Comparison of ENCODE assay signal across 8 cellular contexts in genomic region chr17:42194133-42194899, GRCh38. TPM values are rescaled to one million over a fixed set of nuclear protein-coding genes. Genes with fewer than 3 reads are reported as not detected.
DNase-seq lines count a peak whose midpoint lies in the region; ATAC-seq and TF ChIP-seq lines count a peak whose summit lies in the region.

Gene GHDC (minus strand): TSS chr17:42194494. CDS start chr17:42193581, 913 bp downstream.

- ATAC-seq in GM19351 (IDR thresholded peaks at IDR 0.05; ENCODE audit: unreplicated experiment) = peak; percentile 83
- ATAC-seq in activated CD8-positive, alpha-beta memory T cell treated with anti-CD3 and anti-CD28 coated beads, Interleukin-2, amount 10 ng/mL, durations not matched to agents 7 days and 5 days = peak; percentile 99

- peaks cover 20% of the 10 kb centered on the region for H3K4me1 Mint-ChIP-seq in activated CD8-positive, alpha-beta memory T cell treated with anti-CD3 and anti-CD28 coated beads, Interleukin-2, amount 10 ng/mL, durations not matched to agents 7 days and 5 days
- peaks cover 9% of the 10 kb centered on the region for H3K4me1 Mint-ChIP-seq in endothelial cell (ENCODE audit: unreplicated experiment)

- no peaks in the 10 kb centered on the region for H3K27me3 ChIP-seq in HL-60 (ENCODE audit: insufficient read depth, poor library complexity, severe bottlenecking)

- peak within 1 kb of the TSS; percentile 83 for H3K27ac ChIP-seq in HL-60 (replicated peaks)

- no peaks in the 10 kb centered on the region for H3K9me3 Mint-ChIP-seq in activated CD8-positive, alpha-beta memory T cell treated with anti-CD3 and anti-CD28 coated beads, Interleukin-2, amount 10 ng/mL, durations not matched to agents 7 days and 5 days (ENCODE audit: low read depth)
- no peaks in the 10 kb centered on the region for H3K9me3 Mint-ChIP-seq in endothelial cell (ENCODE audit: unreplicated experiment)

- DNase-seq in C1 segment of cervical spinal cord (lab: John Stamatoyannopoulos, UW) (peak in 13 of 14 donors; percentile 55 to 86 (median 81)), HL-60 (ENCODE audit: low read depth in 1 of 2, low spot score in 1 of 2) (peak; percentile 69 to 92), NOMO-1 treated with dmso at 0.1 percent for 144 hours (lab: John Stamatoyannopoulos, UW; ENCODE audit: unreplicated experiment) (peak; percentile 89), endothelial cell (ENCODE audit: low spot score) (peak; percentile 48), middle frontal gyrus (ENCODE audit: extremely low spot score, low spot score) (peak; percentile 72)
- DNase-seq in activated CD8-positive, alpha-beta memory T cell treated with anti-CD3 and anti-CD28 coated beads, Interleukin-2, amount 10 ng/mL, durations not matched to agents 7 days and 5 days = peak; percentile 92
- peak; percentile 61 to 63 for DNase-seq in stimulated activated CD8-positive, alpha-beta memory T cell treated with anti-CD3 and anti-CD28 coated beads, Interleukin-2, amount 100 ng/mL, for 1 hour (ENCODE audit: low read depth in 2 of 2)

- peaks cover 1% of the 10 kb centered on the region for H3K36me3 Mint-ChIP-seq in activated CD8-positive, alpha-beta memory T cell treated with anti-CD3 and anti-CD28 coated beads, Interleukin-2, amount 10 ng/mL, durations not matched to agents 7 days and 5 days
- H3K36me3 Mint-ChIP-seq in endothelial cell (ENCODE audit: low read depth, unreplicated experiment) = no peaks in the 10 kb centered on the region

- H3K4me3 Mint-ChIP-seq in activated CD8-positive, alpha-beta memory T cell treated with anti-CD3 and anti-CD28 coated beads, Interleukin-2, amount 10 ng/mL, durations not matched to agents 7 days and 5 days = peak within 1 kb of the TSS; percentile 95
- peak within 1 kb of the TSS; percentile 56 for H3K4me3 Mint-ChIP-seq in endothelial cell (ENCODE audit: unreplicated experiment)

- TF ChIP-seq CTCF in HL-60 (IDR thresholded peaks at IDR 0.05; ENCODE audit: insufficient read depth, low read length) (no peak), endothelial cell (IDR thresholded peaks at IDR 0.05; ENCODE audit: unreplicated experiment) (no peak)

- H3K27me3 Mint-ChIP-seq in activated CD8-positive, alpha-beta memory T cell treated with anti-CD3 and anti-CD28 coated beads, Interleukin-2, amount 10 ng/mL, durations not matched to agents 7 days and 5 days = no peaks in the 10 kb centered on the region
- H3K27me3 Mint-ChIP-seq in endothelial cell (ENCODE audit: unreplicated experiment) = peaks cover 15% of the 10 kb centered on the region

- H3K4me3 ChIP-seq in HL-60 (replicated peaks; ENCODE audit: insufficient read depth, low read length) = peak within 1 kb of the TSS; percentile 67

- CTCF ChIA-PET in activated CD8-positive, alpha-beta memory T cell treated with anti-CD3 and anti-CD28 coated beads, Interleukin-2, amount 10 ng/mL, durations not matched to agents 7 days and 5 days (lab: Charles Lee) = interaction anchor here (0.7 to 4.0 kb wide), 12 partner anchors 8 to 408 kb away, joined by 3 to 26 read pairs (median 4); partner anchors contain the start of genes HCRT, JUP, KCNH4 and NKIRAS2

- H3K27ac Mint-ChIP-seq in activated CD8-positive, alpha-beta memory T cell treated with anti-CD3 and anti-CD28 coated beads, Interleukin-2, amount 10 ng/mL, durations not matched to agents 7 days and 5 days = peak within 1 kb of the TSS; percentile 92
- H3K27ac Mint-ChIP-seq in endothelial cell (ENCODE audit: unreplicated experiment) = peak within 1 kb of the TSS; percentile 84

RNA-seq across cellular contexts. Expression of gene GHDC, which starts in this region (rescaled TPM):
- 10 to 100 TPM; 17.0 to 18.0 TPM for total RNA-seq in activated CD8-positive, alpha-beta memory T cell treated with anti-CD3 and anti-CD28 coated beads, Interleukin-2, amount 10 ng/mL, durations not matched to agents 7 days and 5 days
- 7.2 TPM for total RNA-seq in endothelial cell (ENCODE audit: unreplicated experiment)

Comparison
In these comparisons a context has a peak if more than half of its experiments do, and no peak if none do; other contexts are left out.
1. Peak in every context shown above with its lines: DNase-seq, ATAC-seq, H3K4me3 ChIP-seq and H3K27ac ChIP-seq.